Comparison of ENCODE assay signal across 7 cellular contexts in genomic region chr1:87024936-87025537, GRCh38.
DNase-seq lines count a peak whose midpoint lies in the region; ATAC-seq and TF ChIP-seq lines count a peak whose summit lies in the region.

No MANE protein-coding gene starts in this region.

- H3K9me2 ChIP-seq in Karpas-422 (replicated peaks; ENCODE audit: insufficient read depth, low read length), result no peaks in the 10 kb centered on the region

- H3K27ac ChIP-seq in Karpas-422 (ENCODE audit: low read length), result no peak overlapping the region
- H3K27ac ChIP-seq in smooth muscle cell (ENCODE audit: low read depth), result no peak overlapping the region

- H3F3A ChIP-seq in smooth muscle cell (ENCODE audit: low read depth), result no peaks in the 10 kb centered on the region

- H3K9ac ChIP-seq in Karpas-422 (ENCODE audit: low read length) (no peak overlapping the region), smooth muscle cell (ENCODE audit: low read depth) (no peak overlapping the region)

- DNase-seq in GM06990 (ENCODE audit: extremely low read depth, insufficient read length) (peak; percentile 24), Karpas-422 (peak; percentile 50), SHP77 treated with DMSO at 0.1 percent for 48 hours (lab: John Stamatoyannopoulos, UW) (peak; percentile 13), foreskin melanocyte (peak; percentile 25), smooth muscle cell (lab: John Stamatoyannopoulos, UW; ENCODE audit: unreplicated experiment) (no peak), activated T-cell treated with anti-CD3 and anti-CD28 coated beads for 4 hours (no peak)

- 86% methylated on average over 2 of the region's 2 CpGs for WGBS in smooth muscle cell (ENCODE audit: low lambda C conversion rate)

- peaks cover 45% of the 10 kb centered on the region for H3K79me2 ChIP-seq in Karpas-422 (ENCODE audit: low read length)
- H3K79me2 ChIP-seq in smooth muscle cell (ENCODE audit: low read depth), result peaks cover 19% of the 10 kb centered on the region

- no peaks in the 10 kb centered on the region for H3K27me3 ChIP-seq in GM06990 (replicated peaks; ENCODE audit: control insufficient read depth, insufficient read depth, low read length)
- no peaks in the 10 kb centered on the region for H3K27me3 ChIP-seq in Karpas-422 (ENCODE audit: low read length)
- H3K27me3 ChIP-seq in smooth muscle cell (ENCODE audit: low read depth), result no peaks in the 10 kb centered on the region

- no peak overlapping the region for H2AFZ ChIP-seq in Karpas-422 (ENCODE audit: low read length)
- no peak overlapping the region for H2AFZ ChIP-seq in smooth muscle cell (ENCODE audit: low read depth)

- peak; percentile 72 for ATAC-seq in GM21825 (IDR thresholded peaks at IDR 0.05; ENCODE audit: unreplicated experiment)

- no peaks in the 10 kb centered on the region for H3K9me3 ChIP-seq in Karpas-422 (ENCODE audit: low read length)
- no peaks in the 10 kb centered on the region for H3K9me3 ChIP-seq in smooth muscle cell (replicated peaks; ENCODE audit: low read depth)

- H3K36me3 ChIP-seq in GM06990 (ENCODE audit: control insufficient read depth, insufficient read depth, low read length), result no peaks in the 10 kb centered on the region
- H3K36me3 ChIP-seq in Karpas-422 (ENCODE audit: insufficient read depth, low read length), result no peaks in the 10 kb centered on the region
- no peaks in the 10 kb centered on the region for H3K36me3 ChIP-seq in smooth muscle cell (ENCODE audit: low read depth)

- H3K4me2 ChIP-seq in Karpas-422 (ENCODE audit: low read depth, low read length, poor library complexity, severe bottlenecking), result no peak overlapping the region
- no peak overlapping the region for H3K4me2 ChIP-seq in smooth muscle cell

- TF ChIP-seq CTCF in GM06990 (IDR thresholded peaks at IDR 0.05; ENCODE audit: insufficient read depth, low read length, poor library complexity, severe bottlenecking), result peak; percentile 55
- TF ChIP-seq CTCF in smooth muscle cell (IDR thresholded peaks at IDR 0.05; ENCODE audit: borderline replicate concordance, insufficient read depth, poor library complexity, severe bottlenecking), result peak; percentile 39

- H3K4me1 ChIP-seq in Karpas-422 (ENCODE audit: low read length), result no peaks in the 10 kb centered on the region
- H3K4me1 ChIP-seq in smooth muscle cell (ENCODE audit: low read depth), result no peaks in the 10 kb centered on the region

- H4K20me1 ChIP-seq in Karpas-422 (ENCODE audit: insufficient read depth, low read depth, low read length) (peaks cover 23% of the 10 kb centered on the region; the same call in 1 of the 2 replicates), smooth muscle cell (ENCODE audit: low read depth) (peaks cover 6% of the 10 kb centered on the region)

- H3K4me3 ChIP-seq in GM06990 (replicated peaks; ENCODE audit: low read depth, low read length) (no peak overlapping the region), Karpas-422 (ENCODE audit: low read length) (no peak overlapping the region), smooth muscle cell (no peak overlapping the region)

Comparison
In these comparisons a context has a peak if more than half of its experiments do, and no peak if none do; other contexts are left out.
1. DNase-seq: peak in GM06990 (single experiment), Karpas-422 (single experiment), SHP77 treated with DMSO at 0.1 percent for 48 hours (single experiment) and foreskin melanocyte (single experiment); none in smooth muscle cell (single experiment) and activated T-cell treated with anti-CD3 and anti-CD28 coated beads for 4 hours (single experiment).